15 cellular contexts compared by ENCODE assay signal in genomic region chr22:28047740-28048139, GRCh38.
DNase-seq lines count a peak whose midpoint lies in the region; ATAC-seq and TF ChIP-seq lines count a peak whose summit lies in the region.
"Had no signal": no experiment of that assay in that cellular context is flagged by ENCODE, and none has a peak within 500 bp of the region (broad histone marks: within the 10 kb centered on the region; RNA-seq: fewer than 3 reads in every experiment).

No MANE protein-coding gene starts in this region.

- H2AFZ ChIP-seq in parathyroid adenoma: no peak overlapping the region
- H2AFZ ChIP-seq: GM23338 had no signal

- no peaks in the 10 kb centered on the region for H3K79me2 ChIP-seq in parathyroid adenoma

- intact Hi-C loops in heart right ventricle (cut with DNase I) (loop anchor here in 5 of 10 donors (5.0 to 10.0 kb wide), 5 partner anchors 157 to 787 kb away; no protein-coding TSS in a partner anchor), uterus (cut with DNase I; ENCODE audit: low total_unique reads) (no loop called here)

- H3K4me1 ChIP-seq in heart right ventricle: peaks cover 0 to 32% (median 8%) of the 10 kb centered on the region in 9 donors
- peaks cover 0 to 21% of the 10 kb centered on the region in 2 donors for H3K4me1 ChIP-seq in right atrium auricular region
- H3K4me1 ChIP-seq in gastroesophageal sphincter: peaks cover 0 to 26% (median 0%) of the 10 kb centered on the region in 3 donors
- H3K4me1 ChIP-seq in parathyroid adenoma: peaks cover 7% of the 10 kb centered on the region
- H3K4me1 ChIP-seq in uterus: no peaks in the 10 kb centered on the region
- H3K4me1 ChIP-seq: BLaER1 treated with 17β-estradiol and CSF1 and Interleukin-3, amounts not matched to agents 10 nM and 100 nM had no signal

- no peak overlapping the region for H3K9ac ChIP-seq in parathyroid adenoma
- H3K9ac ChIP-seq: BLaER1 treated with 17β-estradiol and CSF1 and Interleukin-3, amounts not matched to agents 10 nM and 100 nM had no signal

- H3K36me3 ChIP-seq in heart right ventricle: no peaks in the 10 kb centered on the region
- no peaks in the 10 kb centered on the region for H3K36me3 ChIP-seq in right atrium auricular region
- H3K36me3 ChIP-seq in gastroesophageal sphincter: no peaks in the 10 kb centered on the region
- no peaks in the 10 kb centered on the region for H3K36me3 ChIP-seq in parathyroid adenoma (ENCODE audit: control insufficient read depth, insufficient read depth, low read length)
- no peaks in the 10 kb centered on the region for H3K36me3 ChIP-seq in uterus
- H3K36me3 ChIP-seq: BLaER1 treated with 17β-estradiol and CSF1 and Interleukin-3, amounts not matched to agents 10 nM and 100 nM had no signal

- no peak for TF ChIP-seq EP300 in gastroesophageal sphincter (IDR thresholded peaks at IDR 0.05)

- H3K27me3 ChIP-seq in heart right ventricle: no peaks in the 10 kb centered on the region
- H3K27me3 ChIP-seq in right atrium auricular region: no peaks in the 10 kb centered on the region
- no peaks in the 10 kb centered on the region for H3K27me3 ChIP-seq in gastroesophageal sphincter
- H3K27me3 ChIP-seq in parathyroid adenoma (ENCODE audit: control insufficient read depth, insufficient read depth, low read length): no peaks in the 10 kb centered on the region
- no peaks in the 10 kb centered on the region for H3K27me3 ChIP-seq in uterus
- H3K27me3 ChIP-seq: BLaER1 treated with 17β-estradiol and CSF1 and Interleukin-3, amounts not matched to agents 10 nM and 100 nM had no signal

- 67 to 82% methylated on average over 1 of the region's 1 CpG for WGBS in heart right ventricle, 2 donors
- no CpG with 5 or more reads among the region's 1 CpG for WGBS in gastroesophageal sphincter (ENCODE audit: low coverage in 1 of 2), 2 donors

- H3K27ac ChIP-seq in heart right ventricle (peak overlapping the region in 6 of 10 donors; percentile 28 to 61 (median 52)), right atrium auricular region (peak overlapping the region in 1 of 2 donors; percentile 41), gastroesophageal sphincter (peak overlapping the region in 3 of 4 donors; percentile 11 to 50 (median 19)), parathyroid adenoma (peak overlapping the region; percentile 58), uterus (peak overlapping the region; percentile 47 to 50)
- H3K27ac ChIP-seq: BLaER1 treated with 17β-estradiol and CSF1 and Interleukin-3, amounts not matched to agents 10 nM and 100 nM had no signal

- TF ChIP-seq CTCF in heart right ventricle (IDR thresholded peaks at IDR 0.05): no peak
- TF ChIP-seq CTCF in right atrium auricular region (IDR thresholded peaks at IDR 0.05): no peak
- TF ChIP-seq CTCF in gastroesophageal sphincter (IDR thresholded peaks at IDR 0.05): no peak
- TF ChIP-seq CTCF in parathyroid adenoma (IDR thresholded peaks at IDR 0.05): no peak
- no peak for TF ChIP-seq CTCF in uterus (IDR thresholded peaks at IDR 0.05)

- H3K9me3 ChIP-seq in heart right ventricle (no peaks in the 10 kb centered on the region), right atrium auricular region (no peaks in the 10 kb centered on the region), gastroesophageal sphincter (no peaks in the 10 kb centered on the region), parathyroid adenoma (ENCODE audit: control insufficient read depth, low read length) (no peaks in the 10 kb centered on the region), uterus (no peaks in the 10 kb centered on the region)
- H3K9me3 ChIP-seq: BLaER1 treated with 17β-estradiol and CSF1 and Interleukin-3, amounts not matched to agents 10 nM and 100 nM had no signal

- no peak overlapping the region for H3K4me2 ChIP-seq in parathyroid adenoma (ENCODE audit: low read length)
- H3K4me2 ChIP-seq: BLaER1 treated with 17β-estradiol and CSF1 and Interleukin-3, amounts not matched to agents 10 nM and 100 nM; GM23338 had no signal

- no peak for DNase-seq in heart right ventricle
- no peak for DNase-seq in right atrium auricular region (ENCODE audit: low spot score)
- DNase-seq in uterus: no peak
- DNase-seq in amygdala (lab: John Stamatoyannopoulos, UW): no peak
- DNase-seq: 8988T; AML-193; CD4-positive, CD25-positive, alpha-beta regulatory T cell; DMS53; H7 had no signal

- peak in 6 of 8 donors; percentile 3 to 44 (median 34) for ATAC-seq in heart right ventricle
- ATAC-seq in gastroesophageal sphincter: peak; percentile 31
- no peak for ATAC-seq in GM19035 (IDR thresholded peaks at IDR 0.05; ENCODE audit: unreplicated experiment)
- ATAC-seq: GM12878, GM23338 had no signal

- H3K4me3 ChIP-seq in heart right ventricle: no peak overlapping the region
- no peak overlapping the region for H3K4me3 ChIP-seq in right atrium auricular region
- no peak overlapping the region for H3K4me3 ChIP-seq in gastroesophageal sphincter
- no peak overlapping the region for H3K4me3 ChIP-seq in parathyroid adenoma (ENCODE audit: low read depth, low read length)
- H3K4me3 ChIP-seq in uterus: no peak overlapping the region
- H3K4me3 ChIP-seq: BLaER1 treated with 17β-estradiol and CSF1 and Interleukin-3, amounts not matched to agents 10 nM and 100 nM; GM12878; GM23338 had no signal

- TF ChIP-seq POLR2A in gastroesophageal sphincter (IDR thresholded peaks at IDR 0.05) (no peak), uterus (IDR thresholded peaks at IDR 0.05) (no peak)
